18 cellular contexts compared by ENCODE assay signal in the genomic region with DNA sequence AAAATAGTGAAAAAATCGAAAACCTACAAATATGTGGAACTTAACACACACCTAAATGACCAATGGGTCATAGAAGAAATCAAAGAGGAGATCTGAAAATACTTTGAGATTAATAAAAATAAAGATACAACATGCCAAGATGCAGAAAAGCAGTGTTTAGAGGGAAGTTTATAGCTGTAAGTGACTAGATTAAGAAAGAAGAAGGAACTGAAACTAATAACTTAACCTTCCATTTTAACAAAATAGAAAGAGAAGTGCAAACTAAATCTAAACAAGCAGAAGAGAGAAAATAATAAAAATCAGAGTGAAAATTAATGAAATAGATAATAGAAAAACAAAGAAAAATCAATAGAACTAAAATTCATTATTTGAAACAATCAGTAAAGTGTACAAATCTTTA.
"Had no signal": no experiment of that assay in that cellular context is flagged by ENCODE, and none has a peak within 500 bp of the region (broad histone marks: within the 10 kb centered on the region; RNA-seq: fewer than 3 reads in every experiment).

No MANE protein-coding gene starts in this region.

- DNase-seq: activated CD4-positive, alpha-beta memory T cell treated with anti-CD3 and anti-CD28 coated beads, Interleukin-2, amount 10 ng/mL, durations not matched to agents 7 days and 5 days; activated CD4-positive, alpha-beta T cell treated with anti-CD3 and anti-CD28 coated beads, Interleukin-2, amount 10 ng/mL, durations not matched to agents 24 days and 14 days; activated CD8-positive, alpha-beta memory T cell treated with anti-CD3 and anti-CD28 coated beads, Interleukin-2, amount 10 ng/mL, durations not matched to agents 7 days and 5 days; aorta; dorsolateral prefrontal cortex; heart left ventricle; left cardiac atrium; midbrain; natural killer cell; spleen; stimulated activated CD4-positive, alpha-beta T cell treated with anti-CD3 and anti-CD28 coated beads, Interleukin-4, amount 100 ng/mL, for 1 hour; stimulated activated naive CD4-positive, alpha-beta T cell; testis had no signal

- H3K27me3 Mint-ChIP-seq: activated CD8-positive, alpha-beta memory T cell treated with anti-CD3 and anti-CD28 coated beads, Interleukin-2, amount 10 ng/mL, durations not matched to agents 7 days and 5 days; brain; type B pancreatic cell had no signal

- ATAC-seq: activated CD4-positive, CD25-positive, alpha-beta regulatory T cell treated with anti-CD3 and anti-CD28 coated beads, Interleukin-2, amount 50 U/mL, for 24 hours; activated CD8-positive, alpha-beta memory T cell treated with anti-CD3 and anti-CD28 coated beads, Interleukin-2, amount 10 ng/mL, durations not matched to agents 7 days and 5 days; activated naive CD4-positive, alpha-beta T cell treated with anti-CD3 and anti-CD28 coated beads, Interleukin-2, amount 50 U/mL, for 72 hours; gastroesophageal sphincter; heart left ventricle; left cardiac atrium; natural killer cell had no signal

- H3K4me3 Mint-ChIP-seq: activated CD4-positive, alpha-beta memory T cell treated with anti-CD3 and anti-CD28 coated beads, Interleukin-2, amount 10 ng/mL, durations not matched to agents 7 days and 5 days; activated CD4-positive, alpha-beta T cell treated with anti-CD3 and anti-CD28 coated beads, Interleukin-2, amount 10 ng/mL, durations not matched to agents 24 days and 14 days; activated CD8-positive, alpha-beta memory T cell treated with anti-CD3 and anti-CD28 coated beads, Interleukin-2, amount 10 ng/mL, durations not matched to agents 7 days and 5 days; brain; natural killer cell; type B pancreatic cell had no signal

- H3K9me3 Mint-ChIP-seq: activated CD4-positive, alpha-beta memory T cell treated with anti-CD3 and anti-CD28 coated beads, Interleukin-2, amount 10 ng/mL, durations not matched to agents 7 days and 5 days; activated CD4-positive, alpha-beta T cell treated with anti-CD3 and anti-CD28 coated beads, Interleukin-2, amount 10 ng/mL, durations not matched to agents 24 days and 14 days; type B pancreatic cell had no signal

- H3K27ac Mint-ChIP-seq: activated CD4-positive, alpha-beta memory T cell treated with anti-CD3 and anti-CD28 coated beads, Interleukin-2, amount 10 ng/mL, durations not matched to agents 7 days and 5 days; activated CD4-positive, alpha-beta T cell treated with anti-CD3 and anti-CD28 coated beads, Interleukin-2, amount 10 ng/mL, durations not matched to agents 24 days and 14 days; activated CD8-positive, alpha-beta memory T cell treated with anti-CD3 and anti-CD28 coated beads, Interleukin-2, amount 10 ng/mL, durations not matched to agents 7 days and 5 days; activated naive CD4-positive, alpha-beta T cell treated with anti-CD3 and anti-CD28 coated beads, Interleukin-2, amount 50 U/mL, for 72 hours; brain; natural killer cell; type B pancreatic cell had no signal

- H3K4me1 Mint-ChIP-seq: activated CD4-positive, alpha-beta memory T cell treated with anti-CD3 and anti-CD28 coated beads, Interleukin-2, amount 10 ng/mL, durations not matched to agents 7 days and 5 days; activated CD4-positive, alpha-beta T cell treated with anti-CD3 and anti-CD28 coated beads, Interleukin-2, amount 10 ng/mL, durations not matched to agents 24 days and 14 days; activated CD8-positive, alpha-beta memory T cell treated with anti-CD3 and anti-CD28 coated beads, Interleukin-2, amount 10 ng/mL, durations not matched to agents 7 days and 5 days; natural killer cell had no signal

- H3K36me3 Mint-ChIP-seq: activated CD8-positive, alpha-beta memory T cell treated with anti-CD3 and anti-CD28 coated beads, Interleukin-2, amount 10 ng/mL, durations not matched to agents 7 days and 5 days; activated naive CD4-positive, alpha-beta T cell treated with anti-CD3 and anti-CD28 coated beads, Interleukin-2, amount 50 U/mL, for 72 hours; brain; natural killer cell; type B pancreatic cell had no signal
